19 cellular contexts compared by ENCODE assay signal in the genomic region with DNA sequence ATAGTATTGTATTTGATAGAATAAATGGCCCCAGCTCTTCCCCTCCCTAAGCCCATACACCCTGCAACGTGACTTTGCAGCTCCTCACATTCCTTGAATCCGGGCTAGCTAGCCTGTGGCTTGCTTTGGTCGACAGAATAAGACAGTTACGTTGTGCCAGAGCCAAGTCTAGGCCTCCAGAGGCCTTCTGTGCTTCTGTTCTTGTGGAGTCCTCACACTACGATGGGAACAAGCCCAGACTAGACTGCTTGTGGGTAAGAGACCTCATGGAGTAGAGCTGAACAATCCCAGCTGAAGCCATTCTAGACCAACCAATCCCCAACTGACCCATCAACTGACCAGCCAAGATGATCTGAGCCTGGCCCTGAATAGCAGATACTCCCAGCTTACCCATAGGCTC.
"Had no signal": no experiment of that assay in that cellular context is flagged by ENCODE, and none has a peak within 500 bp of the region (broad histone marks: within the 10 kb centered on the region; RNA-seq: fewer than 3 reads in every experiment).

No MANE protein-coding gene starts in this region.

- H3K4me1 Mint-ChIP-seq: natural killer cell; stimulated activated naive CD8-positive, alpha-beta T cell treated with anti-CD3 and anti-CD28 coated beads, Interleukin-15, amount 100 ng/mL, for 72 hours had no signal

- H3K27ac ChIP-seq: ascending aorta, coronary artery, thoracic aorta, uterus, VCaP had no signal

- H3K4me1 ChIP-seq: ascending aorta, uterus had no signal

- H3K36me3 ChIP-seq: ascending aorta, thoracic aorta, uterus had no signal

- H3K4me3 Mint-ChIP-seq: activated CD4-positive, alpha-beta T cell treated with anti-CD3 and anti-CD28 coated beads for 36 hours; activated CD8-positive, alpha-beta T cell treated with anti-CD3 and anti-CD28 coated beads, Interleukin-2, amount 10 ng/mL, durations not matched to agents 7 days and 5 days; natural killer cell; stimulated activated naive CD8-positive, alpha-beta T cell treated with anti-CD3 and anti-CD28 coated beads, Interleukin-15, amount 100 ng/mL, for 72 hours had no signal

- ATAC-seq: activated CD4-positive, alpha-beta T cell treated with anti-CD3 and anti-CD28 coated beads for 36 hours; activated CD8-positive, alpha-beta T cell treated with anti-CD3 and anti-CD28 coated beads, Interleukin-2, amount 10 ng/mL, durations not matched to agents 7 days and 5 days; left colon; mucosa of descending colon; natural killer cell; stimulated activated naive CD8-positive, alpha-beta T cell treated with anti-CD3 and anti-CD28 coated beads, Interleukin-15, amount 100 ng/mL, for 72 hours had no signal

- H3K9me3 ChIP-seq: ascending aorta, mucosa of descending colon, thoracic aorta, uterus had no signal

- DNase-seq: activated CD4-positive, alpha-beta T cell treated with anti-CD3 and anti-CD28 coated beads for 36 hours; activated CD8-positive, alpha-beta memory T cell treated with anti-CD3 and anti-CD28 coated beads, Interleukin-2, amount 50 U/mL, for 48 hours; activated CD8-positive, alpha-beta T cell treated with anti-CD3 and anti-CD28 coated beads, Interleukin-2, amount 10 ng/mL, durations not matched to agents 7 days and 5 days; caudate nucleus; effector CD4-positive, alpha-beta T cell; hypothalamus; left colon; mucosa of descending colon; natural killer cell; stimulated activated CD4-positive, alpha-beta T cell treated with anti-CD3 and anti-CD28 coated beads, Interleukin-15, amount 100 ng/mL, for 24 hours; stimulated activated CD4-positive, alpha-beta T cell treated with anti-CD3 and anti-CD28 coated beads, Interleukin-4, amount 100 ng/mL, for 4 hours; stimulated activated naive CD8-positive, alpha-beta T cell treated with anti-CD3 and anti-CD28 coated beads, Interleukin-15, amount 100 ng/mL, for 72 hours; T-helper 1 cell; uterus had no signal

- H3K9me3 Mint-ChIP-seq: natural killer cell; stimulated activated naive CD8-positive, alpha-beta T cell treated with anti-CD3 and anti-CD28 coated beads, Interleukin-15, amount 100 ng/mL, for 72 hours had no signal

- H3K27ac Mint-ChIP-seq: activated CD4-positive, alpha-beta T cell treated with anti-CD3 and anti-CD28 coated beads for 36 hours; activated CD8-positive, alpha-beta T cell treated with anti-CD3 and anti-CD28 coated beads, Interleukin-2, amount 10 ng/mL, durations not matched to agents 7 days and 5 days; natural killer cell; stimulated activated naive CD8-positive, alpha-beta T cell treated with anti-CD3 and anti-CD28 coated beads, Interleukin-15, amount 100 ng/mL, for 72 hours had no signal

- H3K36me3 Mint-ChIP-seq: natural killer cell had no signal

- H3K4me3 ChIP-seq: ascending aorta, coronary artery, mucosa of descending colon, thoracic aorta, uterus had no signal

- H3K27me3 ChIP-seq: ascending aorta, uterus had no signal

- H3K27me3 Mint-ChIP-seq: activated CD4-positive, alpha-beta T cell treated with anti-CD3 and anti-CD28 coated beads for 36 hours; stimulated activated naive CD8-positive, alpha-beta T cell treated with anti-CD3 and anti-CD28 coated beads, Interleukin-15, amount 100 ng/mL, for 72 hours had no signal

- FAIRE-seq: endothelial cell of umbilical vein had no signal
